26 cellular contexts compared by ENCODE assay signal in genomic region chr6:87164004-87164403, GRCh38. TPM values are rescaled to one million over a fixed set of nuclear protein-coding genes. Genes with fewer than 3 reads are reported as not detected.
A peak's percentile ranks its signal among the peaks of the same experiment; 100 is the strongest.
DNase-seq lines count a peak whose midpoint lies in the region; ATAC-seq, FAIRE-seq and TF ChIP-seq lines count a peak whose summit lies in the region.
"Had no signal": no experiment of that assay in that cellular context is flagged by ENCODE, and none has a peak within 500 bp of the region (broad histone marks: within the 10 kb centered on the region; RNA-seq: fewer than 3 reads in every experiment).

No MANE protein-coding gene starts in this region.

- H3F3A ChIP-seq in GM23338 (replicated peaks; ENCODE audit: low read depth) = no peaks in the 10 kb centered on the region

- no peak overlapping the region for H3K4me3 Mint-ChIP-seq in GM23338
- peak overlapping the region; percentile 9 for H3K4me3 Mint-ChIP-seq in astrocyte (ENCODE audit: unreplicated experiment)
- H3K4me3 Mint-ChIP-seq in nephron = no peak overlapping the region
- no peak overlapping the region for H3K4me3 Mint-ChIP-seq in natural killer cell treated with Interleukin-12 subunit alpha and Interleukin-12 subunit beta and Interleukin-15 and Interleukin-18, amount 100 ng/mL, for 72 hours
- H3K4me3 Mint-ChIP-seq: endodermal cell, nephron progenitor cell had no signal

- H3K9me2 ChIP-seq in GM23338 (ENCODE audit: insufficient read depth) = no peaks in the 10 kb centered on the region

- H2AFZ ChIP-seq in GM23338 (no peak overlapping the region), astrocyte (ENCODE audit: low read depth, low read length) (no peak overlapping the region)

- no peak overlapping the region for H3K9ac ChIP-seq in astrocyte (ENCODE audit: low read length)

- H3K4me3 ChIP-seq in GM23338 (no peak overlapping the region), astrocyte (ENCODE audit: insufficient read depth, low read depth, low read length) (no peak overlapping the region)
- H3K4me3 ChIP-seq: ascending aorta, lung, psoas muscle, smooth muscle cell had no signal

- no peak for FAIRE-seq in astrocyte (lab: Jason Lieb, UNC)
- FAIRE-seq: HTR-8/SVneo had no signal

- DNase-seq in GM23338 (ENCODE audit: low spot score) (no peak), astrocyte (ENCODE audit: low read depth) (no peak), DMS79 treated with DMSO at 0.1 percent for 48 hours (lab: John Stamatoyannopoulos, UW) (no peak), GM20000 (ENCODE audit: low spot score) (no peak)
- no peak for DNase-seq in natural killer cell treated with Interleukin-12 subunit alpha and Interleukin-12 subunit beta and Interleukin-15 and Interleukin-18, amount 100 ng/mL, for 72 hours (ENCODE audit: low spot score)
- DNase-seq: activated CD4-positive, CD25-positive, alpha-beta regulatory T cell; activated gamma-delta T cell; BE2C; endodermal cell; hippocampal formation; islet precursor cell; NCI-H1436; NCI-H2171 treated with DMSO at 0.1 percent for 48 hours; nephron progenitor cell; OCI-M1; psoas muscle; SHP77 treated with DMSO at 0.1 percent for 48 hours; stimulated activated CD4-positive, alpha-beta T cell treated with anti-CD3 and anti-CD28 coated beads, Interleukin-4, amount 100 ng/mL, for 4 hours; substantia nigra had no signal

- H3K4me2 ChIP-seq in GM23338 (0 out of 2 replicates have a peak overlapping the region, but pooled peaks have one; percentile 23), astrocyte (ENCODE audit: low read length) (no peak overlapping the region)
- H3K4me2 ChIP-seq: smooth muscle cell had no signal

- ATAC-seq in GM18498 (IDR thresholded peaks at IDR 0.05; ENCODE audit: unreplicated experiment) (peak; percentile 44), GM23338 (no peak)
- ATAC-seq in natural killer cell treated with Interleukin-12 subunit alpha and Interleukin-12 subunit beta and Interleukin-15 and Interleukin-18, amount 100 ng/mL, for 72 hours = no peak
- ATAC-seq: HCT116, psoas muscle had no signal

- H4K20me1 ChIP-seq in GM23338 (replicated peaks; ENCODE audit: insufficient read depth) = peaks cover 48% of the 10 kb centered on the region
- peaks cover 97% of the 10 kb centered on the region for H4K20me1 ChIP-seq in astrocyte (ENCODE audit: insufficient read depth, low read length)

- H3K79me2 ChIP-seq in GM23338 (replicated peaks; ENCODE audit: insufficient read depth) (peaks cover 100% of the 10 kb centered on the region), astrocyte (ENCODE audit: insufficient read depth, low read length) (peaks cover 100% of the 10 kb centered on the region)

- no peaks in the 10 kb centered on the region for H3K9me3 ChIP-seq in astrocyte (ENCODE audit: insufficient read depth, low read depth, low read length)
- H3K9me3 ChIP-seq: ascending aorta, BE2C, psoas muscle had no signal

- H3K9me3 Mint-ChIP-seq in GM23338 = no peaks in the 10 kb centered on the region
- no peaks in the 10 kb centered on the region for H3K9me3 Mint-ChIP-seq in astrocyte (ENCODE audit: unreplicated experiment)
- H3K9me3 Mint-ChIP-seq in nephron = no peaks in the 10 kb centered on the region
- H3K9me3 Mint-ChIP-seq in natural killer cell treated with Interleukin-12 subunit alpha and Interleukin-12 subunit beta and Interleukin-15 and Interleukin-18, amount 100 ng/mL, for 72 hours = no peaks in the 10 kb centered on the region
- H3K9me3 Mint-ChIP-seq: endodermal cell had no signal

- H3K27me3 ChIP-seq in GM23338 (ENCODE audit: insufficient read depth) = no peaks in the 10 kb centered on the region
- no peaks in the 10 kb centered on the region for H3K27me3 ChIP-seq in astrocyte (ENCODE audit: insufficient read depth, low read length)
- H3K27me3 ChIP-seq: ascending aorta, BE2C had no signal

- no peaks in the 10 kb centered on the region for H3K36me3 ChIP-seq in GM23338 (ENCODE audit: insufficient read depth)
- no peaks in the 10 kb centered on the region for H3K36me3 ChIP-seq in astrocyte (ENCODE audit: insufficient read depth, low read length)
- H3K36me3 ChIP-seq: ascending aorta had no signal

- TF ChIP-seq CTCF in GM23338 (conservative IDR thresholded peaks at IDR 0.05; ENCODE audit: low read depth in 2 of 2) = no peak
- no peak for TF ChIP-seq CTCF in astrocyte (IDR thresholded peaks at IDR 0.05; ENCODE audit: insufficient read depth, low read depth, low read length)
- TF ChIP-seq CTCF in nephron (IDR thresholded peaks at IDR 0.05; ENCODE audit: unreplicated experiment in 3 of 3) = no peak
- TF ChIP-seq CTCF in GM20000 (IDR thresholded peaks at IDR 0.05; ENCODE audit: extremely low read depth, missing control alignments) = no peak

- H3K4me1 ChIP-seq in GM23338 (ENCODE audit: insufficient read depth) (peaks cover 61% of the 10 kb centered on the region), astrocyte (ENCODE audit: insufficient read depth, low read length) (no peaks in the 10 kb centered on the region)
- H3K4me1 ChIP-seq: BE2C had no signal

- H3K27ac ChIP-seq in GM23338 (ENCODE audit: low read depth) (no peak overlapping the region; the same call in none of the 2 replicates), astrocyte (ENCODE audit: low read depth, low read length) (no peak overlapping the region)
- H3K27ac ChIP-seq: ascending aorta, psoas muscle had no signal

- H3K27me3 Mint-ChIP-seq in GM23338 (ENCODE audit: insufficient read depth, low read depth, poor library complexity) (peaks cover 4% of the 10 kb centered on the region), astrocyte (ENCODE audit: low read depth, unreplicated experiment) (no peaks in the 10 kb centered on the region), nephron (ENCODE audit: low read depth) (no peaks in the 10 kb centered on the region)
- no peaks in the 10 kb centered on the region for H3K27me3 Mint-ChIP-seq in natural killer cell treated with Interleukin-12 subunit alpha and Interleukin-12 subunit beta and Interleukin-15 and Interleukin-18, amount 100 ng/mL, for 72 hours

- H3K4me1 Mint-ChIP-seq in GM23338 (peaks cover 64% of the 10 kb centered on the region), astrocyte (ENCODE audit: low read depth, unreplicated experiment) (peaks cover 26% of the 10 kb centered on the region), nephron (peaks cover 41% of the 10 kb centered on the region)
- peaks cover 37 to 46% of the 10 kb centered on the region in 2 donors for H3K4me1 Mint-ChIP-seq in natural killer cell treated with Interleukin-12 subunit alpha and Interleukin-12 subunit beta and Interleukin-15 and Interleukin-18, amount 100 ng/mL, for 72 hours (ENCODE audit: low read depth in 2 of 2)

- H3K36me3 Mint-ChIP-seq in GM23338 (ENCODE audit: low read depth) (peaks cover 1% of the 10 kb centered on the region; the same call in 2 of the 3 replicates), astrocyte (ENCODE audit: low read depth, unreplicated experiment) (no peaks in the 10 kb centered on the region), nephron (ENCODE audit: low read depth) (peaks cover 10% of the 10 kb centered on the region)
- H3K36me3 Mint-ChIP-seq in natural killer cell treated with Interleukin-12 subunit alpha and Interleukin-12 subunit beta and Interleukin-15 and Interleukin-18, amount 100 ng/mL, for 72 hours = no peaks in the 10 kb centered on the region

- H3K27ac Mint-ChIP-seq in GM23338 (no peak overlapping the region; the same call in 1 of the 2 replicates), astrocyte (ENCODE audit: unreplicated experiment) (no peak overlapping the region), nephron (peak overlapping the region in 2 of 3 experiments; percentile 10 to 35)
- H3K27ac Mint-ChIP-seq in natural killer cell treated with Interleukin-12 subunit alpha and Interleukin-12 subunit beta and Interleukin-15 and Interleukin-18, amount 100 ng/mL, for 72 hours = no peak overlapping the region
- H3K27ac Mint-ChIP-seq: endodermal cell, nephron progenitor cell had no signal

TF ChIP-seq in GM23338, 12 proteins besides CTCF, POLR2A, EP300 and RAD21 (continues in another document):
- no peak for TF ChIP-seq STAT1 (IDR thresholded peaks at IDR 0.05; ENCODE audit: unreplicated experiment)
- no peak for TF ChIP-seq ETS1 (IDR thresholded peaks at IDR 0.05)
- no peak for TF ChIP-seq CREB1 (CRISPR knock-in tag; IDR thresholded peaks at IDR 0.05; ENCODE audit: low read depth)
- no peak for TF ChIP-seq NANOG (IDR thresholded peaks at IDR 0.05; ENCODE audit: borderline replicate concordance)
- TF ChIP-seq ZNF114 (CRISPR knock-in tag; IDR thresholded peaks at IDR 0.05) = no peak
- TF ChIP-seq JUNB (IDR thresholded peaks at IDR 0.05; ENCODE audit: unreplicated experiment) = no peak

RNA-seq across cellular contexts. Expression of gene ZNF292, which starts 8.6 kb away (rescaled TPM):
- 39.8 and 45.7 TPM in 2 replicates for total RNA-seq in GM23338 (2014; rRNA removed; shearing (Covaris generic))
- 47.9 and 67.9 TPM in 2 replicates for polyA plus RNA-seq in GM23338 (2016; fragmentation: Nextera tagmentation; extraction: Ambion mirVana)
- total RNA-seq in astrocyte = 26.7 and 31.5 TPM in 2 replicates
- 10 to 100 TPM; 63.2 to 65.9 TPM for total RNA-seq in natural killer cell treated with Interleukin-12 subunit alpha and Interleukin-12 subunit beta and Interleukin-15 and Interleukin-18, amount 100 ng/mL, for 72 hours

Comparison
In these comparisons a context has a peak if more than half of its experiments do, and no peak if none do; other contexts are left out.
1. H3K27ac Mint-ChIP-seq: peak in nephron (2 of 3); none in GM23338 (single experiment), astrocyte (single experiment) and natural killer cell treated with Interleukin-12 subunit alpha and Interleukin-12 subunit beta and Interleukin-15 and Interleukin-18, amount 100 ng/mL, for 72 hours (0 of 2).